Comparison of ENCODE assay signal across 11 cellular contexts in the genomic region with DNA sequence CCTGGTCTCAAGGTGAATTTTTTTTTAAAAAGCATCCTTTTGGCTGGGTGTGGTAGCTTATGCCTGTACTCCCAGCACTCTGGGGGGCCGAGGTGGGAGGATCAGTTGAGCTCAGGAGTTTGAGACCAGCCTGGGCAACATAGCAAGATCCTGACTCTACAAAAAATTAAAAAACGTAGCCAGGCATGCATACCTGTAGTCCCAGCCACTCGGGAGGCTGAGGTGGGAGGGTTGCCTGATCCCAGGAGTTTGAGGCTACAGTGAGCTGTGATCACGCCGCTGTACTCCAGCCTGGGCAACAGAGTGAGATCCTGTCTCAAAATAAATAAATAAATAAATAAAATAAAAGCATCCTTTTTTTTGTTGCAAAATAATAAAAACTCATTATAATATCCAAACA.
"Had no signal": no experiment of that assay in that cellular context is flagged by ENCODE, and none has a peak within 500 bp of the region (broad histone marks: within the 10 kb centered on the region; RNA-seq: fewer than 3 reads in every experiment).

No MANE protein-coding gene starts in this region.

- ATAC-seq: GM23338, HCT116 had no signal

- H3K27ac ChIP-seq: GM23248 had no signal

- H3K9ac ChIP-seq: GM23248 had no signal

- H3K36me3 ChIP-seq: HAP-1 had no signal

- H3K27ac Mint-ChIP-seq: GM23338, H9, HFFc6 had no signal

- H3K4me3 Mint-ChIP-seq: GM23338, H9, HFFc6 had no signal

- H3K4me3 ChIP-seq: GM23248, GM23338, HAP-1 had no signal

- H3K9me3 ChIP-seq: HAP-1 had no signal

- H3K9me3 Mint-ChIP-seq: H9, HFFc6 had no signal

- DNase-seq: GM23248, GOT3, H7, H9, HCEC 1CT, HFFc6 had no signal

- FAIRE-seq: H1, H54 had no signal

- H2AFZ ChIP-seq: GM23248, GM23338 had no signal

- H3K4me2 ChIP-seq: GM23338 had no signal
